ENCODE assay signal across 1 cellular context in the genomic region with DNA sequence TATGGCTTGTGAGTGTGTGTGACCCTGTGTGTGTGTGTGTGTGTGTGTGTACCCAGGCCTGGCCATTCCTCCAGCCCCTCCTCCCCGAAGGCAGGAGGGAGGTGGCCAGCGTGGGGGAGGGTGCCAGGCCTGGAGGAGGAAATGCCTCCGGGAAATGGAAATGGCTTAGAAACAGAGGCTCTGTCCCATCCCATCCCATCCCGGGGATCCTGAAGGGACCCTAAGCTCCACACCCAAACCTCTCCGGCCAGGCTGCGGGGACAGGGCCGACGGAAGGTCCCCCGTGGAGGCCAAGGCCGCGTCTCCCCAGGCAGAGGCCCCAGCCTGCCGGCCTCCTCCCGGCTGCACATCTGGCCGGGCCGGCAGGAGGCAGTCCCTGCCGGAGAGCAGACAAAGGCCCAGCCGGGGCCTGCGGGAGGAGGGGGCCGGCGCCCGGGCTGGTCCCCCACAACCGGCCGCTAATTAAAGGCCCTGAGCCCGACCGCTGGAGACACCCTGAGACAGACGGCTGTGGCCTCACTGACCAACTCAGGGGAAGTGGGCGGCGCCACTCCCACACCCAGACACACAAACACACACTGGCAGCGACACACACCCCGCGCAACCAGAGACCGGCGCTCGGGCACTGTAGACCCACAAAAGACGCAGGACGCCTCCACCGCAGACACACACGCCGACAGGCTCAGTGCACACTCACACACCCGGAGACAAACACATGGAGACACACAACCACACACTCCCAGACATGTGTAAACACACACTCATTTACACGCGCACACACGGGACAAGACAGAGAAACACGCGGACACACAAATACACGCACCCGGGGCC.
TF ChIP-seq lines count a peak whose summit lies in the region.

No MANE protein-coding gene starts in this region.

TF ChIP-seq in GM12878, 131 proteins besides CTCF, POLR2A, EP300 and RAD21:
- TF ChIP-seq IKZF1 (conservative IDR thresholded peaks at IDR 0.05) (peak; percentile 42), FOS (IDR thresholded peaks at IDR 0.05; ENCODE audit: borderline replicate concordance, extremely low read depth, insufficient read length) (no peak), CHD1 (IDR thresholded peaks at IDR 0.05; ENCODE audit: low read depth, low read length) (no peak), CHD2 (IDR thresholded peaks at IDR 0.05; ENCODE audit: borderline replicate concordance, low read depth, low read length) (no peak), ZNF217 (IDR thresholded peaks at IDR 0.05) (no peak), NBN (IDR thresholded peaks at IDR 0.05) (0 out of 2 replicates have a peak, but pooled peaks have one; percentile 33), CEBPB (IDR thresholded peaks at IDR 0.05; ENCODE audit: borderline replicate concordance in 1 of 2, low read depth in 2 of 2, low read length in 2 of 2) (no peak), GATAD2B (conservative IDR thresholded peaks at IDR 0.05; ENCODE audit: low read depth) (0 out of 2 replicates have a peak, but pooled peaks have one; percentile 39), PAX8 (IDR thresholded peaks at IDR 0.05) (no peak)
- TF ChIP-seq, protein P1, sequence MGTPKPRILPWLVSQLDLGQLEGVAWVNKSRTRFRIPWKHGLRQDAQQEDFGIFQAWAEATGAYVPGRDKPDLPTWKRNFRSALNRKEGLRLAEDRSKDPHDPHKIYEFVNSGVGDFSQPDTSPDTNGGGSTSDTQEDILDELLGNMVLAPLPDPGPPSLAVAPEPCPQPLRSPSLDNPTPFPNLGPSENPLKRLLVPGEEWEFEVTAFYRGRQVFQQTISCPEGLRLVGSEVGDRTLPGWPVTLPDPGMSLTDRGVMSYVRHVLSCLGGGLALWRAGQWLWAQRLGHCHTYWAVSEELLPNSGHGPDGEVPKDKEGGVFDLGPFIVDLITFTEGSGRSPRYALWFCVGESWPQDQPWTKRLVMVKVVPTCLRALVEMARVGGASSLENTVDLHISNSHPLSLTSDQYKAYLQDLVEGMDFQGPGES (IDR thresholded peaks at IDR 0.05), result no peak
